ENCODE assay signal across 2 cellular contexts in genomic region chr5:86646671-86647070, GRCh38.
TF ChIP-seq lines count a peak whose summit lies in the region.

No MANE protein-coding gene starts in this region.

TF ChIP-seq in GM23338, 12 proteins besides CTCF, POLR2A, EP300 and RAD21:
- no peak for TF ChIP-seq REST (IDR thresholded peaks at IDR 0.05; ENCODE audit: unreplicated experiment)
- TF ChIP-seq STAT1 (IDR thresholded peaks at IDR 0.05; ENCODE audit: unreplicated experiment): no peak
- no peak for TF ChIP-seq CREB1 (CRISPR knock-in tag; IDR thresholded peaks at IDR 0.05; ENCODE audit: low read depth)
- TF ChIP-seq ZNF331 (CRISPR knock-in tag; IDR thresholded peaks at IDR 0.05; ENCODE audit: low read depth): no peak
- no peak for TF ChIP-seq ZNF462 (CRISPR knock-in tag; IDR thresholded peaks at IDR 0.05)
- TF ChIP-seq EZH2 (IDR thresholded peaks at IDR 0.05; ENCODE audit: low read depth, unreplicated experiment): no peak
- no peak for TF ChIP-seq EZH2phosphoT487 (IDR thresholded peaks at IDR 0.05; ENCODE audit: unreplicated experiment)
- no peak for TF ChIP-seq JUNB (IDR thresholded peaks at IDR 0.05; ENCODE audit: unreplicated experiment)
- no peak for TF ChIP-seq ZNF114 (CRISPR knock-in tag; IDR thresholded peaks at IDR 0.05)
- TF ChIP-seq ETS1 (IDR thresholded peaks at IDR 0.05): no peak
- no peak for TF ChIP-seq NANOG (IDR thresholded peaks at IDR 0.05; ENCODE audit: borderline replicate concordance)
- TF ChIP-seq POLR2AphosphoS5 (IDR thresholded peaks at IDR 0.05; ENCODE audit: low read depth): no peak

TF ChIP-seq in H1, 55 proteins besides CTCF, POLR2A, EP300 and RAD21:
- no peak for TF ChIP-seq RFX5 (IDR thresholded peaks at IDR 0.05; ENCODE audit: borderline replicate concordance, low read depth, low read length)
- TF ChIP-seq MAFK (IDR thresholded peaks at IDR 0.05; ENCODE audit: low read depth, low read length): no peak
- TF ChIP-seq SP4 (IDR thresholded peaks at IDR 0.05; ENCODE audit: low read length): no peak
- no peak for TF ChIP-seq SUZ12 (IDR thresholded peaks at IDR 0.05; ENCODE audit: low read length)
- TF ChIP-seq USF2 (IDR thresholded peaks at IDR 0.05; ENCODE audit: low read length): no peak
- no peak for TF ChIP-seq CHD2 (IDR thresholded peaks at IDR 0.05; ENCODE audit: low read length)
